9 cellular contexts compared by ENCODE assay signal in genomic region chr17:16304832-16305231, GRCh38. TPM values are rescaled to one million over a fixed set of nuclear protein-coding genes. Genes with fewer than 3 reads are reported as not detected.
A peak's percentile ranks its signal among the peaks of the same experiment; 100 is the strongest.
DNase-seq lines count a peak whose midpoint lies in the region; ATAC-seq and TF ChIP-seq lines count a peak whose summit lies in the region.
"Had no signal": no experiment of that assay in that cellular context is flagged by ENCODE, and none has a peak within 500 bp of the region (broad histone marks: within the 10 kb centered on the region; RNA-seq: fewer than 3 reads in every experiment).

No MANE protein-coding gene starts in this region.

- H3K27me3 Mint-ChIP-seq in activated B cell treated with CpG ODN at 0.5 μM for 24 hours = no peaks in the 10 kb centered on the region
- H3K27me3 Mint-ChIP-seq in naive thymus-derived CD8-positive, alpha-beta T cell = no peaks in the 10 kb centered on the region
- no peaks in the 10 kb centered on the region for H3K27me3 Mint-ChIP-seq in activated T-helper 2 cell treated with anti-CD3 and anti-CD28 coated beads, Interferon-gamma antibody, Interleukin-2, Interleukin-4, amounts not matched to agents 10 μg/mL and 5 μg/mL and 100 μg/mL, durations not matched to agents 14 hours and 24 hours and 36 hours (ENCODE audit: low read depth)
- H3K27me3 Mint-ChIP-seq: T-cell had no signal

- CTCF ChIA-PET in activated B cell treated with CpG ODN at 0.5 μM for 24 hours (lab: Charles Lee) = interaction anchor here (0.9 to 2.3 kb wide), 3 partner anchors 11 to 59 kb away, joined by 3 to 10 read pairs (median 6); no protein-coding TSS in a partner anchor

- H3K36me3 Mint-ChIP-seq in activated B cell treated with CpG ODN at 0.5 μM for 24 hours (ENCODE audit: low read depth) = peaks cover 30% of the 10 kb centered on the region
- peaks cover 0 to 54% (median 17%) of the 10 kb centered on the region in 3 donors for H3K36me3 Mint-ChIP-seq in naive thymus-derived CD8-positive, alpha-beta T cell
- H3K36me3 Mint-ChIP-seq in activated T-helper 2 cell treated with anti-CD3 and anti-CD28 coated beads, Interferon-gamma antibody, Interleukin-2, Interleukin-4, amounts not matched to agents 10 μg/mL and 5 μg/mL and 100 μg/mL, durations not matched to agents 14 hours and 24 hours and 36 hours (ENCODE audit: low read depth) = peaks cover 12% of the 10 kb centered on the region

- H3K4me3 ChIP-seq in LNCaP clone FGC (ENCODE audit: low read depth, low read length) (no peak overlapping the region), sigmoid colon (no peak overlapping the region)

- no peaks in the 10 kb centered on the region for H3K27me3 ChIP-seq in sigmoid colon

- H3K36me3 ChIP-seq in sigmoid colon = peaks cover 0 to 25% (median 4%) of the 10 kb centered on the region in 4 donors

- TF ChIP-seq EP300 in sigmoid colon (IDR thresholded peaks at IDR 0.05) = no peak

- no peak overlapping the region for H3K27ac ChIP-seq in sigmoid colon

- peak; percentile 64 for ATAC-seq in activated B cell treated with CpG ODN at 0.5 μM for 24 hours (ENCODE audit: low read depth)
- ATAC-seq in naive thymus-derived CD8-positive, alpha-beta T cell = peak; percentile 58 to 65

- no peaks in the 10 kb centered on the region for H3K9me3 Mint-ChIP-seq in activated B cell treated with CpG ODN at 0.5 μM for 24 hours
- H3K9me3 Mint-ChIP-seq in naive thymus-derived CD8-positive, alpha-beta T cell = no peaks in the 10 kb centered on the region
- no peaks in the 10 kb centered on the region for H3K9me3 Mint-ChIP-seq in activated T-helper 2 cell treated with anti-CD3 and anti-CD28 coated beads, Interferon-gamma antibody, Interleukin-2, Interleukin-4, amounts not matched to agents 10 μg/mL and 5 μg/mL and 100 μg/mL, durations not matched to agents 14 hours and 24 hours and 36 hours
- H3K9me3 Mint-ChIP-seq: T-cell had no signal

- no peak overlapping the region for H3K27ac Mint-ChIP-seq in activated B cell treated with CpG ODN at 0.5 μM for 24 hours
- peak overlapping the region in 3 of 10 donors; percentile 7 to 25 (median 17) for H3K27ac Mint-ChIP-seq in naive thymus-derived CD8-positive, alpha-beta T cell
- H3K27ac Mint-ChIP-seq in activated T-helper 2 cell treated with anti-CD3 and anti-CD28 coated beads, Interferon-gamma antibody, Interleukin-2, Interleukin-4, amounts not matched to agents 10 μg/mL and 5 μg/mL and 100 μg/mL, durations not matched to agents 14 hours and 24 hours and 36 hours = no peak overlapping the region
- H3K27ac Mint-ChIP-seq: T-cell had no signal

- TF ChIP-seq CTCF in LNCaP clone FGC (IDR thresholded peaks at IDR 0.05; ENCODE audit: control insufficient read depth, extremely low read depth, insufficient read depth) (peak; percentile 70), activated B cell treated with CpG ODN at 0.5 μM for 24 hours (IDR thresholded peaks at IDR 0.05) (no peak), sigmoid colon (IDR thresholded peaks at IDR 0.05) (no peak)

- WGBS in sigmoid colon, 2 donors = 71 to 75% methylated on average over 3 of the region's 3 CpGs

- H3K4me3 Mint-ChIP-seq in activated B cell treated with CpG ODN at 0.5 μM for 24 hours = no peak overlapping the region
- no peak overlapping the region for H3K4me3 Mint-ChIP-seq in naive thymus-derived CD8-positive, alpha-beta T cell
- no peak overlapping the region for H3K4me3 Mint-ChIP-seq in activated T-helper 2 cell treated with anti-CD3 and anti-CD28 coated beads, Interferon-gamma antibody, Interleukin-2, Interleukin-4, amounts not matched to agents 10 μg/mL and 5 μg/mL and 100 μg/mL, durations not matched to agents 14 hours and 24 hours and 36 hours (ENCODE audit: low read depth)
- H3K4me3 Mint-ChIP-seq: T-cell had no signal

- intact Hi-C loops in activated B cell treated with CpG ODN at 0.5 μM for 24 hours (cut with micrococcal nuclease) (loop anchor here (1.0 kb wide), 1 partner anchor 216 kb away; no protein-coding TSS in a partner anchor), sigmoid colon (cut with DNase I) (no loop called here)
- intact Hi-C loops in activated T-helper 2 cell treated with anti-CD3 and anti-CD28 coated beads, Interferon-gamma antibody, Interleukin-2, Interleukin-4, amounts not matched to agents 10 μg/mL and 5 μg/mL and 100 μg/mL, durations not matched to agents 14 hours and 24 hours and 36 hours (cut with micrococcal nuclease) = no loop called here

- H3K4me1 ChIP-seq in sigmoid colon = no peaks in the 10 kb centered on the region

- H3K4me1 Mint-ChIP-seq in activated B cell treated with CpG ODN at 0.5 μM for 24 hours = peaks cover 4% of the 10 kb centered on the region
- peaks cover 0 to 11% (median 3%) of the 10 kb centered on the region in 4 donors for H3K4me1 Mint-ChIP-seq in naive thymus-derived CD8-positive, alpha-beta T cell
- peaks cover 1% of the 10 kb centered on the region for H3K4me1 Mint-ChIP-seq in activated T-helper 2 cell treated with anti-CD3 and anti-CD28 coated beads, Interferon-gamma antibody, Interleukin-2, Interleukin-4, amounts not matched to agents 10 μg/mL and 5 μg/mL and 100 μg/mL, durations not matched to agents 14 hours and 24 hours and 36 hours (ENCODE audit: low read depth)

- TF ChIP-seq POLR2A in sigmoid colon (IDR thresholded peaks at IDR 0.05) = no peak

- H3K9me3 ChIP-seq in sigmoid colon = no peaks in the 10 kb centered on the region

- POLR2A ChIA-PET in activated B cell treated with CpG ODN at 0.5 μM for 24 hours (lab: Charles Lee) = interaction anchor here (1.0 kb wide), 1 partner anchor 18 kb away, joined by 3 read pairs; no protein-coding TSS in a partner anchor
- POLR2A ChIA-PET in naive thymus-derived CD8-positive, alpha-beta T cell (lab: Charles Lee) = interaction anchor here (0.7 to 1.1 kb wide), 2 partner anchors 13 to 20 kb away, joined by 3 read pairs; no protein-coding TSS in a partner anchor

- DNase-seq in DMS 273 (lab: John Stamatoyannopoulos, UW; ENCODE audit: unreplicated experiment) (peak; percentile 32), DMS 273 treated with DMSO at 0.1 percent for 48 hours (lab: John Stamatoyannopoulos, UW) (no peak), LNCaP clone FGC (ENCODE audit: low read depth) (no peak), activated B cell treated with CpG ODN at 0.5 μM for 24 hours (no peak), sigmoid colon (no peak), NCI-H2196 (lab: John Stamatoyannopoulos, UW; ENCODE audit: unreplicated experiment) (no peak)
- DNase-seq in naive thymus-derived CD8-positive, alpha-beta T cell = peak in 3 of 10 donors; percentile 12 to 43 (median 34)
- no peak for DNase-seq in activated T-helper 2 cell treated with anti-CD3 and anti-CD28 coated beads, Interferon-gamma antibody, Interleukin-2, Interleukin-4, amounts not matched to agents 10 μg/mL and 5 μg/mL and 100 μg/mL, durations not matched to agents 14 hours and 24 hours and 36 hours (ENCODE audit: low spot score)

RNA-seq across cellular contexts. Expression of gene CENPV, which starts 48.4 kb away (rescaled TPM):
- total RNA-seq in activated B cell treated with CpG ODN at 0.5 μM for 24 hours (24.0 and 25.7 TPM in 2 replicates), sigmoid colon (10 to 100 TPM; 12.8 to 23.8 (median 18.2) TPM)
- total RNA-seq in naive thymus-derived CD8-positive, alpha-beta T cell = 10 to 100 TPM; 25.9 to 26.2 TPM
- polyA plus RNA-seq in naive thymus-derived CD8-positive, alpha-beta T cell = 10 to 100 TPM; 24.7 to 30.9 (median 28.3) TPM
- polyA plus RNA-seq in sigmoid colon = 10 to 100 TPM; 42.3 to 62.5 (median 57.6) TPM
- total RNA-seq in activated T-helper 2 cell treated with anti-CD3 and anti-CD28 coated beads, Interferon-gamma antibody, Interleukin-2, Interleukin-4, amounts not matched to agents 10 μg/mL and 5 μg/mL and 100 μg/mL, durations not matched to agents 14 hours and 24 hours and 36 hours = 65.8 and 69.9 TPM in 2 replicates
